In the genomic region with DNA sequence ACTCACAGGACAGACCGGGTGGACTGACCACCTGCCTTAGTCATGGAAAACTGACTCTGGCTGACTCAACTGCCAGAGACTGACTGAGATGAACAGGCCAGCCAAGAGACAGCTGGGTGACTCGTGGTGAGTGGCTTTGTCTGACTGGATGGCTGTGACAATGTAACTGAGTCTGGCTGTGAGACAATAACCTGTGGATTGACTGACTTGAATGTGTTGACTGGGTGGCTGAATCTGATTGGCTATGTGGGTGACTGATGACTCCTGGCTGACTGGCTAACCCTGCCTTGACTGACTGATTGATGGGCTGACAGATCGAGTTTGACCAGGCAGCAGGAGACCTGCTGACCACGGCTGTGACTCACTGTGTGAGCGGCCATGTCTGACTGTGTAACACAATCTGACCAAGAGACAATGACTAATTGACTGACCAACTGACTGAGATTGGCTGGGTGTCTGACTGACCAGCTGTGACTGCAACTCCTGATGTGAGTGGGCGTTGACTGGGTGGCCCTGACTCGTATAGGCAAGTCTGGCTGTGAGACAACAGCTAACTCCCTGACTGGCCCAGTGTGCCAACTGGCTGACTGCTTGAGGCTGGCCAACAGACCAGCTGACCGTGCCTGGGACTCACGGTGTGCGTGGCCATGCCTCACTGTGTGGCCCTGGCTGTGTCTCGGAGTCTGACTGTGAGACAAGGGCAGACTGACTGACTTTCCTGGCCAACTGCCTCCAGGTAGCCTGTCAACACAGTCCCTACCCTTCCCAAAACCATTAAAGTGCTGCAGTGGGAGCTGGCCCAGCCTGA, we compare ENCODE assay signal across 9 cellular contexts.
DNase-seq lines count a peak whose midpoint lies in the region; ATAC-seq and TF ChIP-seq lines count a peak whose summit lies in the region.
"Had no signal": no experiment of that assay in that cellular context is flagged by ENCODE, and none has a peak within 500 bp of the region (broad histone marks: within the 10 kb centered on the region; RNA-seq: fewer than 3 reads in every experiment).

No MANE protein-coding gene starts in this region.

- DNase-seq in activated naive CD4-positive, alpha-beta T cell treated with Interleukin-2 at 50 U/mL for 16 hours: peak; percentile 72
- no peak for DNase-seq in activated naive CD4-positive, alpha-beta T cell treated with anti-CD3 and anti-CD28 coated beads, Interleukin-2, amount 10 ng/mL, durations not matched to agents 7 days and 5 days
- DNase-seq in T1000 (lab: John Stamatoyannopoulos, UW): peak; percentile 74
- peak; percentile 97 to 98 for DNase-seq in fibroblast of lung (ENCODE audit: low read depth in 2 of 2)
- DNase-seq in gastrocnemius medialis: peak; percentile 72 to 81
- no peak for DNase-seq in NCI-H1105 (lab: John Stamatoyannopoulos, UW)
- DNase-seq in NOMO-1 (lab: John Stamatoyannopoulos, UW; ENCODE audit: unreplicated experiment in 2 of 2): no peak
- DNase-seq in sciatic nerve (ENCODE audit: low spot score): no peak
- DNase-seq: activated naive CD8-positive, alpha-beta T cell treated with anti-CD3 and anti-CD28 coated beads, Interleukin-2, amount 10 ng/mL, durations not matched to agents 7 days and 5 days had no signal

- H3K4me1 ChIP-seq in fibroblast of lung (ENCODE audit: control insufficient read depth, extremely low read depth, insufficient read depth, low read length) (peaks cover 10% of the 10 kb centered on the region), gastrocnemius medialis (peaks cover 8 to 13% of the 10 kb centered on the region in 2 donors)

- intact Hi-C loops in gastrocnemius medialis (cut with DNase I; ENCODE audit: low total_unique reads) (loop anchor here (2.0 kb wide), 1 partner anchor 108 kb away; a partner anchor contains a TSS), sciatic nerve (cut with DNase I) (no loop called here)

- peak overlapping the region; percentile 23 for H3K4me2 ChIP-seq in fibroblast of lung (ENCODE audit: extremely low read depth, insufficient read depth, low read length)

- H3K27me3 ChIP-seq in fibroblast of lung (ENCODE audit: control insufficient read depth, insufficient read depth, low read length) (no peaks in the 10 kb centered on the region), gastrocnemius medialis (no peaks in the 10 kb centered on the region)

- CTCF ChIA-PET in activated naive CD4-positive, alpha-beta T cell treated with anti-CD3 and anti-CD28 coated beads, Interleukin-2, amount 10 ng/mL, durations not matched to agents 7 days and 5 days (lab: Charles Lee): no interaction called here

- TF ChIP-seq POLR2A in gastrocnemius medialis (IDR thresholded peaks at IDR 0.05): no peak

- H3K9ac ChIP-seq in fibroblast of lung (ENCODE audit: insufficient read depth, low read length): no peak overlapping the region

- H3K9me3 ChIP-seq in fibroblast of lung (ENCODE audit: control insufficient read depth, insufficient read depth, low read depth, low read length) (no peaks in the 10 kb centered on the region), gastrocnemius medialis (no peaks in the 10 kb centered on the region)

- H3K27me3 Mint-ChIP-seq in activated naive CD4-positive, alpha-beta T cell treated with anti-CD3 and anti-CD28 coated beads, Interleukin-2, amount 10 ng/mL, durations not matched to agents 7 days and 5 days: no peaks in the 10 kb centered on the region
- H3K27me3 Mint-ChIP-seq: activated naive CD8-positive, alpha-beta T cell treated with anti-CD3 and anti-CD28 coated beads, Interleukin-2, amount 10 ng/mL, durations not matched to agents 7 days and 5 days had no signal

- no peak overlapping the region for H2AFZ ChIP-seq in fibroblast of lung (ENCODE audit: low read length)

- no peaks in the 10 kb centered on the region for H3K36me3 Mint-ChIP-seq in activated naive CD4-positive, alpha-beta T cell treated with anti-CD3 and anti-CD28 coated beads, Interleukin-2, amount 10 ng/mL, durations not matched to agents 7 days and 5 days
- H3K36me3 Mint-ChIP-seq: activated naive CD8-positive, alpha-beta T cell treated with anti-CD3 and anti-CD28 coated beads, Interleukin-2, amount 10 ng/mL, durations not matched to agents 7 days and 5 days had no signal

- H3K79me2 ChIP-seq in fibroblast of lung (ENCODE audit: control insufficient read depth, insufficient read depth, low read length): no peaks in the 10 kb centered on the region

- H3K27ac Mint-ChIP-seq in activated naive CD4-positive, alpha-beta T cell treated with anti-CD3 and anti-CD28 coated beads, Interleukin-2, amount 10 ng/mL, durations not matched to agents 7 days and 5 days: no peak overlapping the region
- H3K27ac Mint-ChIP-seq: activated naive CD8-positive, alpha-beta T cell treated with anti-CD3 and anti-CD28 coated beads, Interleukin-2, amount 10 ng/mL, durations not matched to agents 7 days and 5 days had no signal

- H3K36me3 ChIP-seq in fibroblast of lung (ENCODE audit: control insufficient read depth, insufficient read depth, low read length): no peaks in the 10 kb centered on the region
- no peaks in the 10 kb centered on the region for H3K36me3 ChIP-seq in gastrocnemius medialis

- TF ChIP-seq CTCF in fibroblast of lung (conservative IDR thresholded peaks at IDR 0.05 in 1 of 2, IDR thresholded peaks at IDR 0.05 in 1 of 2; ENCODE audit: low read depth in 1 of 2, low read length in 2 of 2) (no peak), gastrocnemius medialis (IDR thresholded peaks at IDR 0.05 in 4 of 5, conservative IDR thresholded peaks at IDR 0.05 in 1 of 5) (no peak)

- H3K4me1 Mint-ChIP-seq in activated naive CD4-positive, alpha-beta T cell treated with anti-CD3 and anti-CD28 coated beads, Interleukin-2, amount 10 ng/mL, durations not matched to agents 7 days and 5 days: peaks cover 19% of the 10 kb centered on the region

- H4K20me1 ChIP-seq in fibroblast of lung (ENCODE audit: control insufficient read depth, extremely low read depth, insufficient read depth, low read length): no peaks in the 10 kb centered on the region

- in situ Hi-C loops in gastrocnemius medialis (cut with MboI; ENCODE audit: low sequenced_read_pairs in 4 of 4): no loop called here

- H3K4me3 ChIP-seq in fibroblast of lung (replicated peaks in 1 of 4; ENCODE audit: control extremely low read depth in 1 of 4, insufficient read depth in 1 of 4, low read depth in 3 of 4, low read length in 4 of 4) (no peak overlapping the region), gastrocnemius medialis (no peak overlapping the region)

- ATAC-seq in gastrocnemius medialis (peak; percentile 86 to 87), sciatic nerve (no peak)

- H3K27ac ChIP-seq in fibroblast of lung (ENCODE audit: insufficient read depth, low read length) (peak overlapping the region; percentile 72), gastrocnemius medialis (peak overlapping the region; percentile 10 to 67 (median 42))

- no peak overlapping the region for H3K4me3 Mint-ChIP-seq in activated naive CD4-positive, alpha-beta T cell treated with anti-CD3 and anti-CD28 coated beads, Interleukin-2, amount 10 ng/mL, durations not matched to agents 7 days and 5 days
- H3K4me3 Mint-ChIP-seq: activated naive CD8-positive, alpha-beta T cell treated with anti-CD3 and anti-CD28 coated beads, Interleukin-2, amount 10 ng/mL, durations not matched to agents 7 days and 5 days had no signal

- no peaks in the 10 kb centered on the region for H3K9me3 Mint-ChIP-seq in activated naive CD4-positive, alpha-beta T cell treated with anti-CD3 and anti-CD28 coated beads, Interleukin-2, amount 10 ng/mL, durations not matched to agents 7 days and 5 days
- H3K9me3 Mint-ChIP-seq: activated naive CD8-positive, alpha-beta T cell treated with anti-CD3 and anti-CD28 coated beads, Interleukin-2, amount 10 ng/mL, durations not matched to agents 7 days and 5 days had no signal

Comparison
In these comparisons a context has a peak if more than half of its experiments do, and no peak if none do; other contexts are left out.
1. DNase-seq: peak in activated naive CD4-positive, alpha-beta T cell treated with Interleukin-2 at 50 U/mL for 16 hours (single experiment), T1000 (single experiment), fibroblast of lung (2 of 2) and gastrocnemius medialis (2 of 2); none in activated naive CD4-positive, alpha-beta T cell treated with anti-CD3 and anti-CD28 coated beads, Interleukin-2, amount 10 ng/mL, durations not matched to agents 7 days and 5 days (single experiment), NCI-H1105 (single experiment), NOMO-1 (0 of 2) and sciatic nerve (single experiment).